ENCODE assay signal across 10 cellular contexts in genomic region chr18:64615047-64615446, GRCh38.
"Had no signal": no experiment of that assay in that cellular context is flagged by ENCODE, and none has a peak within 500 bp of the region (broad histone marks: within the 10 kb centered on the region; RNA-seq: fewer than 3 reads in every experiment).

No MANE protein-coding gene starts in this region.

- H3K9ac ChIP-seq: GM23248, KMS-11 had no signal

- DNase-seq: GM23248, HFFc6, KBM-7 had no signal

- H3K27ac Mint-ChIP-seq: HFFc6, IgD-negative memory B cell had no signal

- H3K4me3 Mint-ChIP-seq: HFFc6, IgD-negative memory B cell had no signal

- H3K4me1 ChIP-seq: HAP-1 had no signal

- H3K4me2 ChIP-seq: KMS-11 had no signal

- ATAC-seq: HCT116 had no signal

- H3K27ac ChIP-seq: GM23248, HL-60, KMS-11 had no signal

- H3K36me3 ChIP-seq: HAP-1 had no signal

- FAIRE-seq: H1, H54 had no signal

- H3K9me3 ChIP-seq: HAP-1 had no signal

- H3K27me3 Mint-ChIP-seq: IgD-negative memory B cell had no signal

- H3K4me3 ChIP-seq: GM23248, HAP-1 had no signal

- H2AFZ ChIP-seq: GM23248 had no signal
